ENCODE assay signal across 8 cellular contexts in the genomic region with DNA sequence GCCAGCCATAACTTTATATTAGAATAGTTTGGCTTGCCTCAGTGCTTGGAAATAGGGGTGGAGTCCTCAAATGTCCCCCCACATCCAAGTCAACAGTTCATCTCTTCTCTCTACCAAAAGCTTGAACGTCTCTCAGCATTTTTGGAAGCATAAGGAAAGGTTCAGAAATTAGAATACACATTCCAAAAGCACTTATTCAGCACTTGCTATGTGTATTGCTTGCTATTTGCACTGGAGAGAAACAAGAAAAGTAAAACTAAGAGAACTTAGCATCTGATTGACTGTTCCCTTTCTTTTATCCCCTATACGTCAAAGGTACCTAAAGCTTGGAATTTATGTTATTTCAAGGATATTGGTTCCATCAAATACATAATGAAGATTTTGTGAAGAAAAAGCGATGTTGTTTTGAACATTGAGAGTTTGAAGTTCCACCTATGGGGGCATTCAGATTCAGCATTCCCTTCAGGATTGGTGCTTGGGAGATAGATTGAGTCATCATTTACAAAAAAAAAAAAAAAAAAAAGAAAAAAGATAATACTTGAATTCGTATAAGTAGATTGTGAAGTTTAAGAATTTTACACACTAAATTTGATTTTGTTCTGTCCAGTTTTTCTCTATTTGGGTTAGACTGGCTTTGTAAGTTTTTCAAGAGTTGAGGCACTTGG. TPM values are rescaled to one million over a fixed set of nuclear protein-coding genes. Genes with fewer than 3 reads are reported as not detected.
DNase-seq lines count a peak whose midpoint lies in the region; ATAC-seq and TF ChIP-seq lines count a peak whose summit lies in the region.

No MANE protein-coding gene starts in this region.

- 0 out of 2 replicates have a peak, but pooled peaks cover 6% of the 10 kb centered on the region for H3K36me3 ChIP-seq in MM.1S (replicated peaks; ENCODE audit: insufficient read depth, low read length)
- H3K36me3 ChIP-seq in neuron (ENCODE audit: insufficient read depth, low read length) = peaks cover 30% of the 10 kb centered on the region

- H3K9me3 ChIP-seq in CD4-positive, alpha-beta T cell (ENCODE audit: control insufficient read depth, low read length) = no peaks in the 10 kb centered on the region
- no peaks in the 10 kb centered on the region for H3K9me3 ChIP-seq in MM.1S (replicated peaks; ENCODE audit: insufficient read depth, low read length)
- no peaks in the 10 kb centered on the region for H3K9me3 ChIP-seq in neuron (ENCODE audit: low read length)

- H2AFZ ChIP-seq in MM.1S (ENCODE audit: low read length) (no peak overlapping the region), neuron (ENCODE audit: low read depth, low read length) (no peak overlapping the region)

- peak overlapping the region; percentile 97 for H3K4me3 Mint-ChIP-seq in CD4-positive, alpha-beta T cell
- H3K4me3 Mint-ChIP-seq in effector memory CD8-positive, alpha-beta T cell = peak overlapping the region; percentile 92 to 95

- H3F3A ChIP-seq in MM.1S (ENCODE audit: insufficient read depth, low read length) = no peaks in the 10 kb centered on the region

- H3K9me3 Mint-ChIP-seq in CD4-positive, alpha-beta T cell = no peaks in the 10 kb centered on the region
- H3K9me3 Mint-ChIP-seq in effector memory CD8-positive, alpha-beta T cell = no peaks in the 10 kb centered on the region

- H4K20me1 ChIP-seq in MM.1S (ENCODE audit: insufficient read depth, low read length) = no peaks in the 10 kb centered on the region

- peak overlapping the region; percentile 96 for H3K27ac Mint-ChIP-seq in CD4-positive, alpha-beta T cell
- peak overlapping the region; percentile 99 for H3K27ac Mint-ChIP-seq in effector memory CD8-positive, alpha-beta T cell

- H3K79me2 ChIP-seq in MM.1S (ENCODE audit: low read length) = peaks cover 38% of the 10 kb centered on the region

- no peaks in the 10 kb centered on the region for H3K9me2 ChIP-seq in MM.1S (replicated peaks; ENCODE audit: insufficient read depth, low read length)

- H3K27me3 Mint-ChIP-seq in CD4-positive, alpha-beta T cell = peaks cover 7% of the 10 kb centered on the region
- H3K27me3 Mint-ChIP-seq in effector memory CD8-positive, alpha-beta T cell = peaks cover 7% of the 10 kb centered on the region in 2 donors

- no peak for ATAC-seq in CD4-positive, alpha-beta T cell (ENCODE audit: poor library complexity)
- no peak for ATAC-seq in effector memory CD8-positive, alpha-beta T cell (replicated peaks)

- no peak for TF ChIP-seq CTCF in CD4-positive, alpha-beta T cell (IDR thresholded peaks at IDR 0.05)
- no peak for TF ChIP-seq CTCF in MM.1S (IDR thresholded peaks at IDR 0.05; ENCODE audit: low read length)

- POLR2A ChIA-PET in CD4-positive, alpha-beta T cell (lab: Charles Lee) = interaction anchor here (1.1 to 1.8 kb wide), 4 partner anchors 26 to 488 kb away, joined by 3 to 11 read pairs (median 3); a partner anchor contains a TSS

- CTCF ChIA-PET in CD4-positive, alpha-beta T cell (lab: Charles Lee) = interaction anchor here (0.8 to 3.4 kb wide), 3 partner anchors 20 to 252 kb away, joined by 3 to 13 read pairs (median 4); no protein-coding TSS in a partner anchor

- H3K4me2 ChIP-seq in MM.1S (ENCODE audit: low read depth, low read length) = peak overlapping the region; percentile 98

- H3K4me1 ChIP-seq in MM.1S (ENCODE audit: low read length) = peaks cover 11% of the 10 kb centered on the region
- peaks cover 11% of the 10 kb centered on the region for H3K4me1 ChIP-seq in neuron (ENCODE audit: insufficient read depth, low read length)

- intact Hi-C loops in CD4-positive, alpha-beta T cell (cut with DNase I, micrococcal nuclease) = loop anchor here (2.0 to 10.0 kb wide), 4 partner anchors 327 to 1441 kb away; a partner anchor contains a TSS

- peak overlapping the region; percentile 90; the same call in 1 of the 2 replicates for H3K9ac ChIP-seq in MM.1S (ENCODE audit: low read length)

- DNase-seq in CD4-positive, alpha-beta T cell = no peak
- DNase-seq in MM.1S (no peak), SW 1271 (lab: John Stamatoyannopoulos, UW) (no peak), substantia nigra (lab: John Stamatoyannopoulos, UW) (no peak), islet precursor cell (no peak), glomerular visceral epithelial cell (ENCODE audit: extremely low spot score) (no peak)
- no peak for DNase-seq in effector memory CD8-positive, alpha-beta T cell

- no peaks in the 10 kb centered on the region for H3K27me3 ChIP-seq in CD4-positive, alpha-beta T cell (ENCODE audit: control insufficient read depth, insufficient read depth, low read length)
- H3K27me3 ChIP-seq in MM.1S (replicated peaks; ENCODE audit: insufficient read depth, low read length) (no peaks in the 10 kb centered on the region), neuron (ENCODE audit: insufficient read depth, low read length) (peaks cover 6% of the 10 kb centered on the region)

- H3K27ac ChIP-seq in CD4-positive, alpha-beta T cell (ENCODE audit: low read depth, low read length) = peak overlapping the region; percentile 90
- H3K27ac ChIP-seq in MM.1S (ENCODE audit: low read length) (no peak overlapping the region), substantia nigra (ENCODE audit: low read depth, low read length, poor library complexity, severe bottlenecking) (no peak overlapping the region)

- H3K4me3 ChIP-seq in MM.1S (ENCODE audit: low read length) (peak overlapping the region; percentile 97), neuron (ENCODE audit: low read length) (peak overlapping the region; percentile 80)

- H3K36me3 Mint-ChIP-seq in CD4-positive, alpha-beta T cell (ENCODE audit: low read depth) = peaks cover 60% of the 10 kb centered on the region
- peaks cover 25% of the 10 kb centered on the region for H3K36me3 Mint-ChIP-seq in effector memory CD8-positive, alpha-beta T cell (ENCODE audit: insufficient read depth)

- peaks cover 49% of the 10 kb centered on the region for H3K4me1 Mint-ChIP-seq in CD4-positive, alpha-beta T cell (ENCODE audit: low read depth)
- peaks cover 18 to 33% of the 10 kb centered on the region in 2 donors for H3K4me1 Mint-ChIP-seq in effector memory CD8-positive, alpha-beta T cell (ENCODE audit: low read depth in 2 of 2)

RNA-seq across cellular contexts. Expression of a gene that starts 1.3 kb away (rescaled TPM):
- 10 to 100 TPM; 62.4 to 65.9 TPM for total RNA-seq in CD4-positive, alpha-beta T cell

RNA-seq across cellular contexts. Expression of a gene that starts 12.8 kb away (rescaled TPM):
- not detected for total RNA-seq in CD4-positive, alpha-beta T cell

RNA-seq across cellular contexts. Expression of a gene that starts 49.5 kb away (rescaled TPM):
- total RNA-seq in CD4-positive, alpha-beta T cell = 1 to 10 TPM; 4.5 to 5.6 TPM

RNA-seq across cellular contexts. Expression of a gene that starts 49.7 kb away (rescaled TPM):
- under 1 TPM in 1 of 2 experiments, not detected in 1; 0.16 TPM for total RNA-seq in CD4-positive, alpha-beta T cell

RNA-seq across cellular contexts. Expression of a gene that starts 54.2 kb away (rescaled TPM):
- not detected for total RNA-seq in CD4-positive, alpha-beta T cell
